In genomic region chr1:172603816-172604215, GRCh38 we compare ENCODE assay signal across 34 cellular contexts. TPM values are rescaled to one million over a fixed set of nuclear protein-coding genes. Genes with fewer than 3 reads are reported as not detected.
"Had no signal": no experiment of that assay in that cellular context is flagged by ENCODE, and none has a peak within 500 bp of the region (broad histone marks: within the 10 kb centered on the region; RNA-seq: fewer than 3 reads in every experiment).

No MANE protein-coding gene starts in this region.

- H3K27ac Mint-ChIP-seq: activated CD4-positive, alpha-beta memory T cell treated with anti-CD3 and anti-CD28 coated beads for 36 hours; activated CD4-positive, alpha-beta T cell treated with anti-CD3 and anti-CD28 coated beads, Interleukin-2, amount 10 ng/mL, durations not matched to agents 24 days and 14 days; activated CD8-positive, alpha-beta T cell treated with anti-CD3 and anti-CD28 coated beads, Interleukin-2, amount 10 ng/mL, durations not matched to agents 7 days and 5 days; activated naive CD4-positive, alpha-beta T cell treated with anti-CD3 and anti-CD28 coated beads for 36 hours; activated naive CD8-positive, alpha-beta T cell treated with anti-CD3 and anti-CD28 coated beads for 36 hours; activated naive CD8-positive, alpha-beta T cell treated with anti-CD3 and anti-CD28 coated beads, Interleukin-2, amount 50 U/mL, for 24 hours; activated T-helper 1 cell treated with anti-CD3 and anti-CD28 coated beads, Interleukin-12 subunit alpha, Interleukin-12 subunit beta, Interleukin-2, Interleukin-4 antibody, amounts not matched to agents 30 ng/mL and 10 ng/mL and 1 ng/mL, durations not matched to agents 14 hours and 24 hours and 36 hours; activated T-helper 2 cell treated with anti-CD3 and anti-CD28 coated beads, Interferon-gamma antibody, Interleukin-2, Interleukin-4, amounts not matched to agents 10 μg/mL and 5 μg/mL and 100 μg/mL, durations not matched to agents 14 hours and 24 hours and 36 hours; effector memory CD8-positive, alpha-beta T cell had no signal

- H3K4me1 ChIP-seq: esophagus muscularis mucosa, gastrocnemius medialis, heart left ventricle had no signal

- DNase-seq: activated CD4-positive, alpha-beta memory T cell treated with anti-CD3 and anti-CD28 coated beads for 36 hours; activated CD4-positive, alpha-beta T cell treated with anti-CD3 and anti-CD28 coated beads for 36 hours; activated CD4-positive, alpha-beta T cell treated with anti-CD3 and anti-CD28 coated beads, Interleukin-2, amount 10 ng/mL, durations not matched to agents 24 days and 14 days; activated CD4-positive, CD25-positive, alpha-beta regulatory T cell; activated CD4-positive, CD25-positive, alpha-beta regulatory T cell treated with anti-CD3 and anti-CD28 coated beads, Interleukin-2, amount 50 U/mL, for 72 hours; activated CD8-positive, alpha-beta memory T cell treated with anti-CD3 and anti-CD28 coated beads, Interleukin-2, amount 50 U/mL, for 48 hours; activated CD8-positive, alpha-beta T cell treated with anti-CD3 and anti-CD28 coated beads, Interleukin-2, amount 10 ng/mL, durations not matched to agents 7 days and 5 days; activated effector memory CD4-positive, alpha-beta T cell treated with anti-CD3 and anti-CD28 coated beads, Interleukin-2, amount 50 U/mL, for 16 hours; activated naive CD4-positive, alpha-beta T cell treated with anti-CD3 and anti-CD28 coated beads for 36 hours; activated naive CD8-positive, alpha-beta T cell treated with anti-CD3 and anti-CD28 coated beads for 36 hours; activated naive CD8-positive, alpha-beta T cell treated with anti-CD3 and anti-CD28 coated beads, Interleukin-2, amount 50 U/mL, for 24 hours; activated T-cell treated with anti-CD3 and anti-CD28 coated beads for 4 hours; activated T-cell treated with anti-CD3 and anti-CD28 coated beads, Interleukin-2, amount 50 U/mL, for 24 hours; adrenal gland; amygdala; aorta; body of pancreas; caudate nucleus; cortex of kidney; dermis blood vessel endothelial cell; effector CD4-positive, alpha-beta T cell; effector memory CD8-positive, alpha-beta T cell; erythroblast; foreskin keratinocyte; gastrocnemius medialis; glutamatergic neuron; heart left ventricle; T-helper 2 cell had no signal

- H3K9me3 ChIP-seq: body of pancreas, esophagus muscularis mucosa, gastrocnemius medialis, heart left ventricle had no signal

- ATAC-seq: activated CD4-positive, alpha-beta T cell treated with anti-CD3 and anti-CD28 coated beads for 36 hours; activated CD8-positive, alpha-beta T cell treated with anti-CD3 and anti-CD28 coated beads, Interleukin-2, amount 10 ng/mL, durations not matched to agents 7 days and 5 days; activated naive CD8-positive, alpha-beta T cell treated with anti-CD3 and anti-CD28 coated beads, Interleukin-2, amount 50 U/mL, for 24 hours; body of pancreas; effector memory CD8-positive, alpha-beta T cell; foreskin keratinocyte; gastrocnemius medialis; heart left ventricle had no signal

- H3K27ac ChIP-seq: adrenal gland, body of pancreas, esophagus muscularis mucosa, foreskin keratinocyte, gastrocnemius medialis, heart left ventricle had no signal

- H3K9me3 Mint-ChIP-seq: activated CD4-positive, alpha-beta memory T cell treated with anti-CD3 and anti-CD28 coated beads for 36 hours; activated CD4-positive, alpha-beta T cell treated with anti-CD3 and anti-CD28 coated beads, Interleukin-2, amount 10 ng/mL, durations not matched to agents 24 days and 14 days; activated naive CD4-positive, alpha-beta T cell treated with anti-CD3 and anti-CD28 coated beads for 36 hours; activated naive CD4-positive, alpha-beta T cell treated with anti-CD3 and anti-CD28 coated beads, Interleukin-2, amount 50 U/mL, for 24 hours; activated naive CD8-positive, alpha-beta T cell treated with anti-CD3 and anti-CD28 coated beads for 36 hours; activated naive CD8-positive, alpha-beta T cell treated with anti-CD3 and anti-CD28 coated beads, Interleukin-2, amount 50 U/mL, for 24 hours; activated T-cell treated with anti-CD3 and anti-CD28 coated beads, Interleukin-2, amount 50 U/mL, for 24 hours; activated T-helper 1 cell treated with anti-CD3 and anti-CD28 coated beads, Interleukin-12 subunit alpha, Interleukin-12 subunit beta, Interleukin-2, Interleukin-4 antibody, amounts not matched to agents 30 ng/mL and 10 ng/mL and 1 ng/mL, durations not matched to agents 14 hours and 24 hours and 36 hours; activated T-helper 2 cell treated with anti-CD3 and anti-CD28 coated beads, Interferon-gamma antibody, Interleukin-2, Interleukin-4, amounts not matched to agents 10 μg/mL and 5 μg/mL and 100 μg/mL, durations not matched to agents 14 hours and 24 hours and 36 hours; effector memory CD8-positive, alpha-beta T cell had no signal

- H3K27me3 ChIP-seq: adrenal gland, body of pancreas, esophagus muscularis mucosa, foreskin keratinocyte, gastrocnemius medialis, heart left ventricle had no signal

- FAIRE-seq: colon had no signal

- H3K4me3 ChIP-seq: adrenal gland, body of pancreas, esophagus muscularis mucosa, gastrocnemius medialis, heart left ventricle had no signal

- H3K4me3 Mint-ChIP-seq: activated CD4-positive, alpha-beta memory T cell treated with anti-CD3 and anti-CD28 coated beads for 36 hours; activated CD4-positive, alpha-beta T cell treated with anti-CD3 and anti-CD28 coated beads for 36 hours; activated CD4-positive, alpha-beta T cell treated with anti-CD3 and anti-CD28 coated beads, Interleukin-2, amount 10 ng/mL, durations not matched to agents 24 days and 14 days; activated CD8-positive, alpha-beta T cell treated with anti-CD3 and anti-CD28 coated beads, Interleukin-2, amount 10 ng/mL, durations not matched to agents 7 days and 5 days; activated naive CD4-positive, alpha-beta T cell treated with anti-CD3 and anti-CD28 coated beads for 36 hours; activated naive CD4-positive, alpha-beta T cell treated with anti-CD3 and anti-CD28 coated beads, Interleukin-2, amount 50 U/mL, for 24 hours; activated naive CD8-positive, alpha-beta T cell treated with anti-CD3 and anti-CD28 coated beads for 36 hours; activated naive CD8-positive, alpha-beta T cell treated with anti-CD3 and anti-CD28 coated beads, Interleukin-2, amount 50 U/mL, for 24 hours; activated T-cell treated with anti-CD3 and anti-CD28 coated beads, Interleukin-2, amount 50 U/mL, for 24 hours; activated T-helper 1 cell treated with anti-CD3 and anti-CD28 coated beads, Interleukin-12 subunit alpha, Interleukin-12 subunit beta, Interleukin-2, Interleukin-4 antibody, amounts not matched to agents 30 ng/mL and 10 ng/mL and 1 ng/mL, durations not matched to agents 14 hours and 24 hours and 36 hours; effector memory CD8-positive, alpha-beta T cell had no signal

- H3K27me3 Mint-ChIP-seq: activated CD4-positive, alpha-beta memory T cell treated with anti-CD3 and anti-CD28 coated beads for 36 hours; activated CD4-positive, alpha-beta T cell treated with anti-CD3 and anti-CD28 coated beads for 36 hours; activated CD4-positive, alpha-beta T cell treated with anti-CD3 and anti-CD28 coated beads, Interleukin-2, amount 10 ng/mL, durations not matched to agents 24 days and 14 days; activated naive CD4-positive, alpha-beta T cell treated with anti-CD3 and anti-CD28 coated beads, Interleukin-2, amount 50 U/mL, for 24 hours; activated naive CD8-positive, alpha-beta T cell treated with anti-CD3 and anti-CD28 coated beads for 36 hours; activated naive CD8-positive, alpha-beta T cell treated with anti-CD3 and anti-CD28 coated beads, Interleukin-2, amount 50 U/mL, for 24 hours; activated T-cell treated with anti-CD3 and anti-CD28 coated beads, Interleukin-2, amount 50 U/mL, for 24 hours; effector memory CD8-positive, alpha-beta T cell had no signal

RNA-seq across cellular contexts. Expression of gene FASLG, which starts 55.1 kb away (rescaled TPM):
- total RNA-seq: body of pancreas, chondrocyte, dermis blood vessel endothelial cell, foreskin keratinocyte, gastrocnemius medialis had no signal
- polyA plus RNA-seq: aorta, foreskin keratinocyte, heart left ventricle had no signal
